In genomic region chr2:74560591-74560990, GRCh38 we compare ENCODE assay signal across 2 cellular contexts.
TF ChIP-seq lines count a peak whose summit lies in the region.

No MANE protein-coding gene starts in this region.

TF ChIP-seq in HepG2, 621 proteins besides CTCF, POLR2A, EP300 and RAD21:
- peak; percentile 10 for TF ChIP-seq TEAD3 (CRISPR knock-in tag; optimal IDR thresholded peaks at IDR 0.05; ENCODE audit: borderline replicate concordance)
- TF ChIP-seq, protein P1, sequence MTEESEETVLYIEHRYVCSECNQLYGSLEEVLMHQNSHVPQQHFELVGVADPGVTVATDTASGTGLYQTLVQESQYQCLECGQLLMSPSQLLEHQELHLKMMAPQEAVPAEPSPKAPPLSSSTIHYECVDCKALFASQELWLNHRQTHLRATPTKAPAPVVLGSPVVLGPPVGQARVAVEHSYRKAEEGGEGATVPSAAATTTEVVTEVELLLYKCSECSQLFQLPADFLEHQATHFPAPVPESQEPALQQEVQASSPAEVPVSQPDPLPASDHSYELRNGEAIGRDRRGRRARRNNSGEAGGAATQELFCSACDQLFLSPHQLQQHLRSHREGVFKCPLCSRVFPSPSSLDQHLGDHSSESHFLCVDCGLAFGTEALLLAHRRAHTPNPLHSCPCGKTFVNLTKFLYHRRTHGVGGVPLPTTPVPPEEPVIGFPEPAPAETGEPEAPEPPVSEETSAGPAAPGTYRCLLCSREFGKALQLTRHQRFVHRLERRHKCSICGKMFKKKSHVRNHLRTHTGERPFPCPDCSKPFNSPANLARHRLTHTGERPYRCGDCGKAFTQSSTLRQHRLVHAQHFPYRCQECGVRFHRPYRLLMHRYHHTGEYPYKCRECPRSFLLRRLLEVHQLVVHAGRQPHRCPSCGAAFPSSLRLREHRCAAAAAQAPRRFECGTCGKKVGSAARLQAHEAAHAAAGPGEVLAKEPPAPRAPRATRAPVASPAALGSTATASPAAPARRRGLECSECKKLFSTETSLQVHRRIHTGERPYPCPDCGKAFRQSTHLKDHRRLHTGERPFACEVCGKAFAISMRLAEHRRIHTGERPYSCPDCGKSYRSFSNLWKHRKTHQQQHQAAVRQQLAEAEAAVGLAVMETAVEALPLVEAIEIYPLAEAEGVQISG (CRISPR knock-in tag; IDR thresholded peaks at IDR 0.05) = no peak

TF ChIP-seq in WTC11, 78 proteins besides CTCF, POLR2A, EP300 and RAD21:
- TF ChIP-seq ZBTB43 (CRISPR knock-in tag; IDR thresholded peaks at IDR 0.05) (no peak), FOXK1 (CRISPR knock-in tag; IDR thresholded peaks at IDR 0.05) (no peak), KAT7 (CRISPR knock-in tag; IDR thresholded peaks at IDR 0.05; ENCODE audit: borderline replicate concordance) (no peak), PRRX2 (CRISPR knock-in tag; IDR thresholded peaks at IDR 0.05) (no peak)
